19 cellular contexts compared by ENCODE assay signal in the genomic region with DNA sequence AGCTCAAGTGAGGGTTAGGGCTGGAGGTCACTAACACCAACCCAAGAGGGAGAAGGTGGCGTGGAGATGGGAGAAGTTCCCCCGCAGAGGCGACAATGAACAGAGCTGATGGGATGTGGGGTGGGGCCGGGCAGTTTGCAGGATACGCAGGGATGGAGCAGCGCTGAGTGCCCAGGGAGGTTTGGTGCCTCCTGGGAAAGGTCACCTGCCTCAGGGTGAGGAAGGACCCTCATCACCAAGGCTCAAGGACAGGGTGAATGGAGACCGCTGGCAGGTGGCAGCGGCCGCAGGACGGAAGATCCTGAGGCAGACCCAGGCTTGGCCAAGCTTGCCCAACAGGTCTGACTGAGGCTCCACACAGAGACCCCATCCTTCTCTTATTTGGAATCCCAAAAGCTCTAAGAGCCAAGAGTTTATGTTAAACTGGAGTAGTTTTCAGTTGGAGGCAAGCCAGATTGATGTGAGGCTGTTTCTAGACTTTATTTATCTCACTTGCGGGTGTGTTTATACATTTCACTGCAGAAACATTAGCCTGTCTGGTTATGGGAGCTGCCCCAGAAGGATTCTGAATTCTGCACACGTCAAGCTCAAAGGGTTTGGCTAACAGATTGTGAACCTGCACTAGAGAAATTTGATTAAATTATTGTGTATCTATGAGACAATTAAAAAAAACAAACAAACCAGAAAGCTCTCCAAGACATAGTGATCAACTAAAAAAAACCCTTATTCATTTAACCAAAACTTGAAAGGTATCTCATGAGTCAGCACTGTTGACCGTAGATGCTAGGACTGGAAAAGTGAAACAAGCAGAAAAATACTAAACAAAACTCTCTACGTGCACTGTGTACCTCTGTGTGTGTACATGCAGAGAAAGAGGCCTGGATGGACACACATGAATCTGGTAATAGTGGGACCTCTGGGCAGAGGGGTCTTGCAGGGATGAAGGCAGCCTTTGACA.
"Had no signal": no experiment of that assay in that cellular context is flagged by ENCODE, and none has a peak within 500 bp of the region (broad histone marks: within the 10 kb centered on the region; RNA-seq: fewer than 3 reads in every experiment).

No MANE protein-coding gene starts in this region.

- H3K27me3 ChIP-seq: ascending aorta, right lobe of liver had no signal

- ATAC-seq: effector memory CD8-positive, alpha-beta T cell; gastrocnemius medialis; left lobe of liver; psoas muscle; right lobe of liver had no signal

- H3K27me3 Mint-ChIP-seq: activated CD4-positive, alpha-beta T cell treated with anti-CD3 and anti-CD28 coated beads, Interleukin-2, amount 10 ng/mL, durations not matched to agents 24 days and 14 days had no signal

- DNase-seq: activated B cell treated with CpG ODN at 0.5 μM for 24 hours; activated CD4-positive, alpha-beta T cell treated with anti-CD3 and anti-CD28 coated beads, Interleukin-2, amount 10 ng/mL, durations not matched to agents 24 days and 14 days; activated naive CD4-positive, alpha-beta T cell; dermis blood vessel endothelial cell; effector memory CD8-positive, alpha-beta T cell; gastrocnemius medialis; naive B cell; nucleus accumbens; psoas muscle; spleen; SW 1271 had no signal

- H3K27ac ChIP-seq: ascending aorta, epithelial cell of prostate, gastrocnemius medialis, psoas muscle, right lobe of liver, spleen, thoracic aorta had no signal

- H3K4me1 ChIP-seq: ascending aorta, gastrocnemius medialis, psoas muscle, right lobe of liver had no signal

- H3K27ac Mint-ChIP-seq: activated B cell treated with CpG ODN at 0.5 μM for 24 hours; activated CD4-positive, alpha-beta T cell treated with anti-CD3 and anti-CD28 coated beads, Interleukin-2, amount 10 ng/mL, durations not matched to agents 24 days and 14 days; activated T-helper 1 cell treated with anti-CD3 and anti-CD28 coated beads, Interleukin-12 subunit alpha, Interleukin-12 subunit beta, Interleukin-2, Interleukin-4 antibody, amounts not matched to agents 30 ng/mL and 10 ng/mL and 1 ng/mL, durations not matched to agents 14 hours and 24 hours and 36 hours; effector memory CD8-positive, alpha-beta T cell; naive B cell had no signal

- H3K9me3 ChIP-seq: ascending aorta, gastrocnemius medialis, psoas muscle, right lobe of liver, spleen, thoracic aorta had no signal

- H3K4me3 ChIP-seq: ascending aorta, gastrocnemius medialis, psoas muscle, right lobe of liver, spleen, thoracic aorta had no signal

- H3K36me3 ChIP-seq: ascending aorta, gastrocnemius medialis, right lobe of liver, spleen, thoracic aorta had no signal

- H3K4me3 Mint-ChIP-seq: activated B cell treated with CpG ODN at 0.5 μM for 24 hours; activated CD4-positive, alpha-beta T cell treated with anti-CD3 and anti-CD28 coated beads, Interleukin-2, amount 10 ng/mL, durations not matched to agents 24 days and 14 days; activated T-helper 1 cell treated with anti-CD3 and anti-CD28 coated beads, Interleukin-12 subunit alpha, Interleukin-12 subunit beta, Interleukin-2, Interleukin-4 antibody, amounts not matched to agents 30 ng/mL and 10 ng/mL and 1 ng/mL, durations not matched to agents 14 hours and 24 hours and 36 hours; effector memory CD8-positive, alpha-beta T cell; naive B cell had no signal

- H3K36me3 Mint-ChIP-seq: naive B cell had no signal

- H3K9me3 Mint-ChIP-seq: activated B cell treated with CpG ODN at 0.5 μM for 24 hours; activated CD4-positive, alpha-beta T cell treated with anti-CD3 and anti-CD28 coated beads, Interleukin-2, amount 10 ng/mL, durations not matched to agents 24 days and 14 days; activated T-helper 1 cell treated with anti-CD3 and anti-CD28 coated beads, Interleukin-12 subunit alpha, Interleukin-12 subunit beta, Interleukin-2, Interleukin-4 antibody, amounts not matched to agents 30 ng/mL and 10 ng/mL and 1 ng/mL, durations not matched to agents 14 hours and 24 hours and 36 hours; effector memory CD8-positive, alpha-beta T cell; naive B cell had no signal

- FAIRE-seq: bronchial epithelial cell, islet of Langerhans had no signal

- H3K4me1 Mint-ChIP-seq: activated B cell treated with CpG ODN at 0.5 μM for 24 hours; activated CD4-positive, alpha-beta T cell treated with anti-CD3 and anti-CD28 coated beads, Interleukin-2, amount 10 ng/mL, durations not matched to agents 24 days and 14 days had no signal
